In genomic region chr11:1784761-1785650, GRCh38 we compare ENCODE assay signal across 18 cellular contexts. TPM values are rescaled to one million over a fixed set of nuclear protein-coding genes. Genes with fewer than 3 reads are reported as not detected.
DNase-seq lines count a peak whose midpoint lies in the region; TF ChIP-seq lines count a peak whose summit lies in the region.
"Had no signal": no experiment of that assay in that cellular context is flagged by ENCODE, and none has a peak within 500 bp of the region (broad histone marks: within the 10 kb centered on the region; RNA-seq: fewer than 3 reads in every experiment).

No MANE protein-coding gene starts in this region.

- H3K27ac Mint-ChIP-seq in chondrocyte (ENCODE audit: unreplicated experiment), result no peak overlapping the region
- no peak overlapping the region for H3K27ac Mint-ChIP-seq in T-helper 2 cell treated with Interferon-gamma antibody and Interleukin-4, amounts not matched to agents 5 μg/mL and 100 μg/mL, for 36 hours
- H3K27ac Mint-ChIP-seq: GM23338 had no signal

- H3K79me2 ChIP-seq in smooth muscle cell (ENCODE audit: low read depth), result no peaks in the 10 kb centered on the region

- peak overlapping the region; percentile 43 for H3K23ac ChIP-seq in neuronal stem cell (ENCODE audit: low read depth, low read length, poor library complexity)

- no peak overlapping the region for H3K4me3 Mint-ChIP-seq in chondrocyte (ENCODE audit: unreplicated experiment)
- H3K4me3 Mint-ChIP-seq in T-helper 2 cell treated with Interferon-gamma antibody and Interleukin-4, amounts not matched to agents 5 μg/mL and 100 μg/mL, for 36 hours, result no peak overlapping the region
- H3K4me3 Mint-ChIP-seq: GM23338 had no signal

- DNase-seq in chondrocyte (ENCODE audit: low spot score) (peak; percentile 84), neuronal stem cell (ENCODE audit: low spot score) (no peak), smooth muscle cell (lab: John Stamatoyannopoulos, UW; ENCODE audit: unreplicated experiment) (no peak), foreskin fibroblast (no peak)
- no peak for DNase-seq in T-helper 2 cell treated with Interferon-gamma antibody and Interleukin-4, amounts not matched to agents 5 μg/mL and 100 μg/mL, for 36 hours (ENCODE audit: low spot score)
- DNase-seq: COR-L47, GF-D8, Karpas-422, MG63, NCI-H1092, NCI-H2081, NCI-H748 treated with DMSO at 0.1 percent for 48 hours had no signal

- H3K14ac ChIP-seq in neuronal stem cell (ENCODE audit: low read length), result peak overlapping the region; percentile 56

- peak overlapping the region; percentile 37 for H3K4ac ChIP-seq in neuronal stem cell (ENCODE audit: low read length)

- peaks cover 9% of the 10 kb centered on the region for H3K9me3 Mint-ChIP-seq in chondrocyte (ENCODE audit: low read depth)
- H3K9me3 Mint-ChIP-seq in T-helper 2 cell treated with Interferon-gamma antibody and Interleukin-4, amounts not matched to agents 5 μg/mL and 100 μg/mL, for 36 hours, result no peaks in the 10 kb centered on the region
- H3K9me3 Mint-ChIP-seq: GM23338 had no signal

- H3K4me2 ChIP-seq in neuronal stem cell (ENCODE audit: insufficient read depth, low read length, poor library complexity, severe bottlenecking), result no peak overlapping the region
- H3K4me2 ChIP-seq in smooth muscle cell, result no peak overlapping the region
- H3K4me2 ChIP-seq: GM23338 had no signal

- peak overlapping the region; percentile 94 for H2BK15ac ChIP-seq in neuronal stem cell (ENCODE audit: low read length)

- no peaks in the 10 kb centered on the region for H3K27me3 ChIP-seq in HUES64 (ENCODE audit: insufficient read depth, low read length)
- peaks cover 0 to 54% (median 0%) of the 10 kb centered on the region in 3 experiments for H3K27me3 ChIP-seq in neuronal stem cell (ENCODE audit: control insufficient read depth in 3 of 3, insufficient read depth in 3 of 3, low read depth in 1 of 3, low read length in 3 of 3)
- no peaks in the 10 kb centered on the region for H3K27me3 ChIP-seq in smooth muscle cell (ENCODE audit: low read depth)
- H3K27me3 ChIP-seq: MG63 had no signal

- H3K4me1 ChIP-seq in HUES64 (ENCODE audit: insufficient read depth, low read length) (0 out of 2 replicates have a peak, but pooled peaks cover 4% of the 10 kb centered on the region), neuronal stem cell (ENCODE audit: control insufficient read depth in 2 of 2, insufficient read depth in 1 of 2, low read depth in 1 of 2, low read length in 2 of 2) (peaks cover 0 to 6% of the 10 kb centered on the region in 2 donors), smooth muscle cell (ENCODE audit: low read depth) (no peaks in the 10 kb centered on the region)

- 92% methylated on average over 23 of the region's 23 CpGs for WGBS in HUES64
- WGBS in neuronal stem cell (ENCODE audit: extremely low coverage in 2 of 2, insufficient read length in 2 of 2, insufficient replicate concordance in 1 of 2), 2 donors, result no CpG with 5 or more reads among the region's 23 CpGs
- WGBS in smooth muscle cell (ENCODE audit: low lambda C conversion rate), result 93% methylated on average over 22 of the region's 23 CpGs

- H3K36me3 Mint-ChIP-seq in chondrocyte (ENCODE audit: low read depth), result peaks cover 2% of the 10 kb centered on the region
- H3K36me3 Mint-ChIP-seq in T-helper 2 cell treated with Interferon-gamma antibody and Interleukin-4, amounts not matched to agents 5 μg/mL and 100 μg/mL, for 36 hours (ENCODE audit: low read depth), result no peaks in the 10 kb centered on the region

- H2BK5ac ChIP-seq in neuronal stem cell (ENCODE audit: low read length), result peak overlapping the region; percentile 96

- peak overlapping the region; percentile 73 for H2BK12ac ChIP-seq in neuronal stem cell (ENCODE audit: low read length)

- H3K4me3 ChIP-seq in HUES64 (ENCODE audit: low read length) (no peak overlapping the region), neuronal stem cell (ENCODE audit: low read length in 2 of 2) (no peak overlapping the region), smooth muscle cell (no peak overlapping the region), foreskin fibroblast (ENCODE audit: low read depth in 1 of 2, low read length in 2 of 2) (no peak overlapping the region)
- H3K4me3 ChIP-seq: GM23338, MG63 had no signal

- H4K8ac ChIP-seq in neuronal stem cell (ENCODE audit: low read depth, low read length), result peak overlapping the region; percentile 17

- H3K9me3 ChIP-seq in HUES64 (ENCODE audit: insufficient read depth, low read depth, low read length) (no peaks in the 10 kb centered on the region), neuronal stem cell (replicated peaks in 1 of 2; ENCODE audit: control insufficient read depth in 2 of 2, insufficient read depth in 1 of 2, low read depth in 1 of 2, low read length in 2 of 2) (no peaks in the 10 kb centered on the region), smooth muscle cell (replicated peaks; ENCODE audit: low read depth) (no peaks in the 10 kb centered on the region)
- H3K9me3 ChIP-seq: MG63 had no signal

- H3K27me3 Mint-ChIP-seq in chondrocyte (ENCODE audit: low read depth), result no peaks in the 10 kb centered on the region
- H3K27me3 Mint-ChIP-seq in T-helper 2 cell treated with Interferon-gamma antibody and Interleukin-4, amounts not matched to agents 5 μg/mL and 100 μg/mL, for 36 hours (ENCODE audit: low read depth), result peaks cover 6% of the 10 kb centered on the region

- H3K79me1 ChIP-seq in neuronal stem cell (ENCODE audit: low read depth, low read length), result peaks cover 2% of the 10 kb centered on the region

- H2AFZ ChIP-seq in neuronal stem cell (ENCODE audit: low read length) (peak overlapping the region; percentile 52), smooth muscle cell (ENCODE audit: low read depth) (no peak overlapping the region)
- H2AFZ ChIP-seq: GM23338 had no signal

- H3K9ac ChIP-seq in HUES64 (ENCODE audit: low read depth, low read length) (0 out of 2 replicates have a peak overlapping the region, but pooled peaks have one; percentile 37), neuronal stem cell (ENCODE audit: low read depth, low read length, poor library complexity) (no peak overlapping the region), smooth muscle cell (ENCODE audit: low read depth) (no peak overlapping the region)

- TF ChIP-seq CTCF in chondrocyte (IDR thresholded peaks at IDR 0.05), result no peak
- TF ChIP-seq CTCF in smooth muscle cell (IDR thresholded peaks at IDR 0.05; ENCODE audit: borderline replicate concordance, insufficient read depth, poor library complexity, severe bottlenecking), result no peak
- TF ChIP-seq CTCF in foreskin fibroblast (IDR thresholded peaks at IDR 0.05; ENCODE audit: low read depth, low read length), result no peak

- H4K20me1 ChIP-seq in smooth muscle cell (ENCODE audit: low read depth), result no peaks in the 10 kb centered on the region

- no peaks in the 10 kb centered on the region for H3F3A ChIP-seq in smooth muscle cell (ENCODE audit: low read depth)

- no peak overlapping the region for H4K91ac ChIP-seq in neuronal stem cell (ENCODE audit: low read depth, low read length, poor library complexity)

- peak overlapping the region; percentile 87 for H3K18ac ChIP-seq in neuronal stem cell (ENCODE audit: low read length)

- no peak overlapping the region for H2BK120ac ChIP-seq in neuronal stem cell (ENCODE audit: low read depth, low read length)

- H3K27ac ChIP-seq in HUES64 (ENCODE audit: low read depth, low read length) (no peak overlapping the region), neuronal stem cell (replicated peaks; ENCODE audit: low read length) (no peak overlapping the region), smooth muscle cell (ENCODE audit: low read depth) (no peak overlapping the region)
- H3K27ac ChIP-seq: C4-2B had no signal

- peak overlapping the region; percentile 84 for H2AK5ac ChIP-seq in neuronal stem cell (ENCODE audit: low read depth, low read length)

- no peaks in the 10 kb centered on the region for H3K36me3 ChIP-seq in HUES64 (ENCODE audit: insufficient read depth, low read length)
- H3K36me3 ChIP-seq in neuronal stem cell (replicated peaks in 1 of 2; ENCODE audit: control insufficient read depth in 2 of 2, insufficient read depth in 2 of 2, low read length in 2 of 2), result no peaks in the 10 kb centered on the region
- no peaks in the 10 kb centered on the region for H3K36me3 ChIP-seq in smooth muscle cell (ENCODE audit: low read depth)
- H3K36me3 ChIP-seq: MG63 had no signal

- peaks cover 15% of the 10 kb centered on the region for H3K4me1 Mint-ChIP-seq in chondrocyte (ENCODE audit: low read depth)
- no peaks in the 10 kb centered on the region for H3K4me1 Mint-ChIP-seq in T-helper 2 cell treated with Interferon-gamma antibody and Interleukin-4, amounts not matched to agents 5 μg/mL and 100 μg/mL, for 36 hours (ENCODE audit: low read depth)

RNA-seq across cellular contexts. Expression of gene CTSD, which starts 21.3 kb away (rescaled TPM):
- 125 TPM for polyA plus RNA-seq in HUES64 (2013, experiment 1 of 2)
- polyA plus RNA-seq in HUES64 (2013, experiment 2 of 2), result 117 TPM
- total RNA-seq in chondrocyte (935 to 3,230 TPM (median 949 TPM) in 3 replicates), smooth muscle cell (101 and 123 TPM in 2 replicates)
- polyA plus RNA-seq in neuronal stem cell (2013, experiment 1 of 2), result 48.8 TPM
- polyA plus RNA-seq in neuronal stem cell (2013, experiment 2 of 2), result 46.1 TPM
- polyA plus RNA-seq in smooth muscle cell, result 301 and 310 TPM in 2 replicates

RNA-seq across cellular contexts. Expression of gene IFITM10, which starts 34.6 kb away (rescaled TPM):
- not detected for polyA plus RNA-seq in HUES64 (2013, experiment 1 of 2)
- not detected for polyA plus RNA-seq in HUES64 (2013, experiment 2 of 2)
- total RNA-seq in chondrocyte (39.8 to 159 TPM (median 41.2 TPM) in 3 replicates), smooth muscle cell (0.49 and 2.5 TPM in 2 replicates)
- 0.40 TPM for polyA plus RNA-seq in neuronal stem cell (2013, experiment 1 of 2)
- polyA plus RNA-seq in neuronal stem cell (2013, experiment 2 of 2), result 0.39 TPM
- 2.2 and 4.2 TPM in 2 replicates for polyA plus RNA-seq in smooth muscle cell
- total RNA-seq: A673, GM23338 had no signal

RNA-seq across cellular contexts. Expression of gene SYT8, which starts 49.8 kb away (rescaled TPM):
- polyA plus RNA-seq in HUES64 (2013, experiment 1 of 2), result not detected
- polyA plus RNA-seq in HUES64 (2013, experiment 2 of 2), result not detected
- total RNA-seq in chondrocyte (7.1 to 20.4 TPM (median 7.3 TPM) in 3 replicates), smooth muscle cell (0.13 TPM in 1 of 2 replicates, not detected in the other)
- polyA plus RNA-seq in neuronal stem cell (2013, experiment 1 of 2), result not detected
- not detected for polyA plus RNA-seq in neuronal stem cell (2013, experiment 2 of 2)
- 1.4 and 2.0 TPM in 2 replicates for polyA plus RNA-seq in smooth muscle cell
- total RNA-seq: A673, Daoy, GM23338, NCI-H460 had no signal
- polyA plus RNA-seq: GM23338 had no signal

RNA-seq across cellular contexts. Expression of gene TNNI2, which starts 53.8 kb away (rescaled TPM):
- not detected for polyA plus RNA-seq in HUES64 (2013, experiment 1 of 2)
- not detected for polyA plus RNA-seq in HUES64 (2013, experiment 2 of 2)
- total RNA-seq in chondrocyte, result 1.3 to 3.2 TPM (median 1.4 TPM) in 3 replicates
- polyA plus RNA-seq in neuronal stem cell (2013, experiment 1 of 2), result 0.13 TPM
- polyA plus RNA-seq in neuronal stem cell (2013, experiment 2 of 2), result not detected
- total RNA-seq in smooth muscle cell, result 0.94 TPM in 1 of 2 replicates, not detected in the other
- 0.74 and 1.2 TPM in 2 replicates for polyA plus RNA-seq in smooth muscle cell
- total RNA-seq: A673, Daoy, GM23338, NCI-H460 had no signal
- polyA plus RNA-seq: GM23338 had no signal

Comparison
In these comparisons a context has a peak if more than half of its experiments do, and no peak if none do; other contexts are left out.
1. RNA of gene IFITM10, which starts 34.6 kb away (total RNA-seq): 39.8 to 159 TPM in chondrocyte; 0.49 to 2.5 TPM in smooth muscle cell; every median in the first group is over 10 times any median in the second.